In the genomic region with DNA sequence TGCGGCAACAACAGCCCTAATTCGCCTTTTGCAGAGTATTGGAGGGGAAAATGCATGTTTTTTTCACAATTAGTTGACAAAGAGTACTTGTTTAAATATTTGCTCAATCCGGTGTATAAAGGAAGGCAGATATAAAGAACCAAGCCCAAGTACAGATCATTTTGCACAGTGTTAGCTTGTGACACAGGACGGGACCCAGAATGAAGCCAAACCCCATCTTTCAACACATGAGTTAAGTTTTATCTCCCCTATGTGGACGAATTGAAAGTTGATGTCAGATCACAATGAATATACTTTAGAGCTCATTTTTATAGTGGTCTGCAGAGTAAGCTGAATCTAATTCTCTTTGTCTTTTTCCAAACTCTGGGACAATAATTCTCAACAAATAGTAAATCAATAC, we compare ENCODE assay signal across 1 cellular context.
TF ChIP-seq lines count a peak whose summit lies in the region.

No MANE protein-coding gene starts in this region.

TF ChIP-seq in GM23338, 12 proteins besides CTCF, POLR2A, EP300 and RAD21 (continued from another document):
- TF ChIP-seq, protein P1, sequence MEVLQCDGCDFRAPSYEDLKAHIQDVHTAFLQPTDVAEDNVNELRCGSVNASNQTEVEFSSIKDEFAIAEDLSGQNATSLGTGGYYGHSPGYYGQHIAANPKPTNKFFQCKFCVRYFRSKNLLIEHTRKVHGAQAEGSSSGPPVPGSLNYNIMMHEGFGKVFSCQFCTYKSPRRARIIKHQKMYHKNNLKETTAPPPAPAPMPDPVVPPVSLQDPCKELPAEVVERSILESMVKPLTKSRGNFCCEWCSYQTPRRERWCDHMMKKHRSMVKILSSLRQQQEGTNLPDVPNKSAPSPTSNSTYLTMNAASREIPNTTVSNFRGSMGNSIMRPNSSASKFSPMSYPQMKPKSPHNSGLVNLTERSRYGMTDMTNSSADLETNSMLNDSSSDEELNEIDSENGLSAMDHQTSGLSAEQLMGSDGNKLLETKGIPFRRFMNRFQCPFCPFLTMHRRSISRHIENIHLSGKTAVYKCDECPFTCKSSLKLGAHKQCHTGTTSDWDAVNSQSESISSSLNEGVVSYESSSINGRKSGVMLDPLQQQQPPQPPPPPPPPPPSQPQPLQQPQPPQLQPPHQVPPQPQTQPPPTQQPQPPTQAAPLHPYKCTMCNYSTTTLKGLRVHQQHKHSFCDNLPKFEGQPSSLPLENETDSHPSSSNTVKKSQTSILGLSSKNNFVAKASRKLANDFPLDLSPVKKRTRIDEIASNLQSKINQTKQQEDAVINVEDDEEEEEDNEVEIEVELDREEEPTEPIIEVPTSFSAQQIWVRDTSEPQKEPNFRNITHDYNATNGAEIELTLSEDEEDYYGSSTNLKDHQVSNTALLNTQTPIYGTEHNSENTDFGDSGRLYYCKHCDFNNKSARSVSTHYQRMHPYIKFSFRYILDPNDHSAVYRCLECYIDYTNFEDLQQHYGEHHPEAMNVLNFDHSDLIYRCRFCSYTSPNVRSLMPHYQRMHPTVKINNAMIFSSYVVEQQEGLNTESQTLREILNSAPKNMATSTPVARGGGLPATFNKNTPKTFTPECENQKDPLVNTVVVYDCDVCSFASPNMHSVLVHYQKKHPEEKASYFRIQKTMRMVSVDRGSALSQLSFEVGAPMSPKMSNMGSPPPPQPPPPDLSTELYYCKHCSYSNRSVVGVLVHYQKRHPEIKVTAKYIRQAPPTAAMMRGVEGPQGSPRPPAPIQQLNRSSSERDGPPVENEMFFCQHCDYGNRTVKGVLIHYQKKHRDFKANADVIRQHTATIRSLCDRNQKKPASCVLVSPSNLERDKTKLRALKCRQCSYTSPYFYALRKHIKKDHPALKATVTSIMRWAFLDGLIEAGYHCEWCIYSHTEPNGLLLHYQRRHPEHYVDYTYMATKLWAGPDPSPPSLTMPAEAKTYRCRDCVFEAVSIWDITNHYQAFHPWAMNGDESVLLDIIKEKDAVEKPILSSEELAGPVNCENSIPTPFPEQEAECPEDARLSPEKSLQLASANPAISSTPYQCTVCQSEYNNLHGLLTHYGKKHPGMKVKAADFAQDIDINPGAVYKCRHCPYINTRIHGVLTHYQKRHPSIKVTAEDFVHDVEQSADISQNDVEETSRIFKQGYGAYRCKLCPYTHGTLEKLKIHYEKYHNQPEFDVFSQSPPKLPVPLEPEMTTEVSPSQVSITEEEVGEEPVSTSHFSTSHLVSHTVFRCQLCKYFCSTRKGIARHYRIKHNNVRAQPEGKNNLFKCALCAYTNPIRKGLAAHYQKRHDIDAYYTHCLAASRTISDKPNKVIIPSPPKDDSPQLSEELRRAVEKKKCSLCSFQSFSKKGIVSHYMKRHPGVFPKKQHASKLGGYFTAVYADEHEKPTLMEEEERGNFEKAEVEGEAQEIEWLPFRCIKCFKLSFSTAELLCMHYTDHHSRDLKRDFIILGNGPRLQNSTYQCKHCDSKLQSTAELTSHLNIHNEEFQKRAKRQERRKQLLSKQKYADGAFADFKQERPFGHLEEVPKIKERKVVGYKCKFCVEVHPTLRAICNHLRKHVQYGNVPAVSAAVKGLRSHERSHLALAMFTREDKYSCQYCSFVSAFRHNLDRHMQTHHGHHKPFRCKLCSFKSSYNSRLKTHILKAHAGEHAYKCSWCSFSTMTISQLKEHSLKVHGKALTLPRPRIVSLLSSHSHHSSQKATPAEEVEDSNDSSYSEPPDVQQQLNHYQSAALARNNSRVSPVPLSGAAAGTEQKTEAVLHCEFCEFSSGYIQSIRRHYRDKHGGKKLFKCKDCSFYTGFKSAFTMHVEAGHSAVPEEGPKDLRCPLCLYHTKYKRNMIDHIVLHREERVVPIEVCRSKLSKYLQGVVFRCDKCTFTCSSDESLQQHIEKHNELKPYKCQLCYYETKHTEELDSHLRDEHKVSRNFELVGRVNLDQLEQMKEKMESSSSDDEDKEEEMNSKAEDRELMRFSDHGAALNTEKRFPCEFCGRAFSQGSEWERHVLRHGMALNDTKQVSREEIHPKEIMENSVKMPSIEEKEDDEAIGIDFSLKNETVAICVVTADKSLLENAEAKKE (CRISPR knock-in tag; IDR thresholded peaks at IDR 0.05): no peak
- TF ChIP-seq ZNF114 (CRISPR knock-in tag; IDR thresholded peaks at IDR 0.05) (no peak), EZH2 (IDR thresholded peaks at IDR 0.05; ENCODE audit: low read depth, unreplicated experiment) (no peak), POLR2AphosphoS5 (IDR thresholded peaks at IDR 0.05; ENCODE audit: low read depth) (no peak), JUNB (IDR thresholded peaks at IDR 0.05; ENCODE audit: unreplicated experiment) (no peak), CREB1 (CRISPR knock-in tag; IDR thresholded peaks at IDR 0.05; ENCODE audit: low read depth) (no peak), STAT1 (IDR thresholded peaks at IDR 0.05; ENCODE audit: unreplicated experiment) (no peak)
- TF ChIP-seq, protein P2, sequence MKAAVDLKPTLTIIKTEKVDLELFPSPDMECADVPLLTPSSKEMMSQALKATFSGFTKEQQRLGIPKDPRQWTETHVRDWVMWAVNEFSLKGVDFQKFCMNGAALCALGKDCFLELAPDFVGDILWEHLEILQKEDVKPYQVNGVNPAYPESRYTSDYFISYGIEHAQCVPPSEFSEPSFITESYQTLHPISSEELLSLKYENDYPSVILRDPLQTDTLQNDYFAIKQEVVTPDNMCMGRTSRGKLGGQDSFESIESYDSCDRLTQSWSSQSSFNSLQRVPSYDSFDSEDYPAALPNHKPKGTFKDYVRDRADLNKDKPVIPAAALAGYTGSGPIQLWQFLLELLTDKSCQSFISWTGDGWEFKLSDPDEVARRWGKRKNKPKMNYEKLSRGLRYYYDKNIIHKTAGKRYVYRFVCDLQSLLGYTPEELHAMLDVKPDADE (IDR thresholded peaks at IDR 0.05): no peak
- TF ChIP-seq, protein P3, sequence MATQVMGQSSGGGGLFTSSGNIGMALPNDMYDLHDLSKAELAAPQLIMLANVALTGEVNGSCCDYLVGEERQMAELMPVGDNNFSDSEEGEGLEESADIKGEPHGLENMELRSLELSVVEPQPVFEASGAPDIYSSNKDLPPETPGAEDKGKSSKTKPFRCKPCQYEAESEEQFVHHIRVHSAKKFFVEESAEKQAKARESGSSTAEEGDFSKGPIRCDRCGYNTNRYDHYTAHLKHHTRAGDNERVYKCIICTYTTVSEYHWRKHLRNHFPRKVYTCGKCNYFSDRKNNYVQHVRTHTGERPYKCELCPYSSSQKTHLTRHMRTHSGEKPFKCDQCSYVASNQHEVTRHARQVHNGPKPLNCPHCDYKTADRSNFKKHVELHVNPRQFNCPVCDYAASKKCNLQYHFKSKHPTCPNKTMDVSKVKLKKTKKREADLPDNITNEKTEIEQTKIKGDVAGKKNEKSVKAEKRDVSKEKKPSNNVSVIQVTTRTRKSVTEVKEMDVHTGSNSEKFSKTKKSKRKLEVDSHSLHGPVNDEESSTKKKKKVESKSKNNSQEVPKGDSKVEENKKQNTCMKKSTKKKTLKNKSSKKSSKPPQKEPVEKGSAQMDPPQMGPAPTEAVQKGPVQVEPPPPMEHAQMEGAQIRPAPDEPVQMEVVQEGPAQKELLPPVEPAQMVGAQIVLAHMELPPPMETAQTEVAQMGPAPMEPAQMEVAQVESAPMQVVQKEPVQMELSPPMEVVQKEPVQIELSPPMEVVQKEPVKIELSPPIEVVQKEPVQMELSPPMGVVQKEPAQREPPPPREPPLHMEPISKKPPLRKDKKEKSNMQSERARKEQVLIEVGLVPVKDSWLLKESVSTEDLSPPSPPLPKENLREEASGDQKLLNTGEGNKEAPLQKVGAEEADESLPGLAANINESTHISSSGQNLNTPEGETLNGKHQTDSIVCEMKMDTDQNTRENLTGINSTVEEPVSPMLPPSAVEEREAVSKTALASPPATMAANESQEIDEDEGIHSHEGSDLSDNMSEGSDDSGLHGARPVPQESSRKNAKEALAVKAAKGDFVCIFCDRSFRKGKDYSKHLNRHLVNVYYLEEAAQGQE (IDR thresholded peaks at IDR 0.05; ENCODE audit: unreplicated experiment): no peak
TF ChIP-seq in GM23338: peak in this region for 0.
